Comparison of ENCODE assay signal across 8 cellular contexts in the genomic region with DNA sequence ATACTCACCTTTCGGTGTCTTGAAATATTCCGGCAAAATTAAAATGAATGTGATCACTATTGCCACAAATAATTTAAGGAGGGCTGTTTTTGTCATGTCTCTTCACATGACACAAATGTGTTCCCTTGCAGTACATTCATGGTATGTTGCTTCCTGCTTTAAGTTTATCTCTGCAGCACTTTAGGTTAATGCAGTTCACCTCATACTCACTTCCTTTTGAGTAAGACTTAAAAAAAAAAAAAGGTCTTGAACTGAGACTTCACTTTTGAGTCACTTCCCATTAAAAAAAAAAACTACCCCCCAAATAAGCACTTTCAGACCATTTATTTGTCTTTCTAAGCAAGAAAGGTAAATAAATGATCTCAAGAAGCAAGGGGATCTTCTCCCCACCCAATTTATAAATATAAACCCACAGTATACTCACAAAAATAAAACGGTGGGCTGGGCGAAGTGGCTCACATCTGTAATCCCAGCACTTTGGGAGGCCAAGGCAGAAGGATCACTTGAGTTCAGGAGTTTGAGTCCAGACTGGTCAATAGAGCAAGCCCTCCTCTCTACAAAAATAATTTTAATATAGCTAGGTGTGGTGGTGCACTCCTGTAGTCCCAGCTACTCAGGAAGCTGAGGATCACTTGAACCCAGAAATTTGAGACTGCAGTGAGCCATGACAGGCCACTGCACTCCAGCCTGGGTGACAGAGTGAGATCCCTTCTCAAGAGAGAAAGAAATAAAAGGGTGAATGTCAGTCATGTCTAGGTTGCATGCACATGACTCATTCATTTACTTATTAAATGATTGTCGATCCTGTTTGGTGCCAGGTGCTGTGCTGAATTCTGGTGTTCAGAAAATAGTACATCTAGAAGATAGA. TPM values are rescaled to one million over a fixed set of nuclear protein-coding genes. Genes with fewer than 3 reads are reported as not detected.
DNase-seq lines count a peak whose midpoint lies in the region; ATAC-seq and TF ChIP-seq lines count a peak whose summit lies in the region.

A gene with protein sequence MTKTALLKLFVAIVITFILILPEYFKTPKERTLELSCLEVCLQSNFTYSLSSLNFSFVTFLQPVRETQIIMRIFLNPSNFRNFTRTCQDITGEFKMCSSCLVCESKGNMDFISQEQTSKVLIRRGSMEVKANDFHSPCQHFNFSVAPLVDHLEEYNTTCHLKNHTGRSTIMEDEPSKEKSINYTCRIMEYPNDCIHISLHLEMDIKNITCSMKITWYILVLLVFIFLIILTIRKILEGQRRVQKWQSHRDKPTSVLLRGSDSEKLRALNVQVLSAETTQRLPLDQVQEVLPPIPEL (minus strand): TSS at position 192 of the 868 bp plus-strand sequence. CDS start 96 bp downstream, at position 96.

- H3K27me3 Mint-ChIP-seq in chondrocyte (ENCODE audit: low read depth) = no peaks in the 10 kb centered on the region

- no peaks in the 10 kb centered on the region for H3K9me2 ChIP-seq in PC-3 (replicated peaks; ENCODE audit: low read length)

- ATAC-seq in HG02970 (IDR thresholded peaks at IDR 0.05; ENCODE audit: low FRiP score, unreplicated experiment) (peak; percentile 50), PC-3 (peak; percentile 53)

- peaks cover 40% of the 10 kb centered on the region for H3K4me1 Mint-ChIP-seq in chondrocyte (ENCODE audit: low read depth)

- H3K36me3 Mint-ChIP-seq in chondrocyte (ENCODE audit: low read depth) = no peaks in the 10 kb centered on the region

- H3K27ac ChIP-seq in PC-3 (ENCODE audit: low read length) = peak within 1 kb of the TSS; percentile 100

- TSS peak; percentile 64 for BruUV-seq in PC-3 (replicated peaks; lab: Mats Ljungman, UMichigan)

- peak within 1 kb of the TSS; percentile 65 for H3K27ac Mint-ChIP-seq in chondrocyte (ENCODE audit: unreplicated experiment)

- CTCF ChIA-PET in PC-3 (lab: Charles Lee) = no interaction called here

- no peak within 1 kb of the TSS for H3K4me3 Mint-ChIP-seq in chondrocyte (ENCODE audit: unreplicated experiment)

- peak; percentile 42 for DNase-seq in activated naive CD4-positive, alpha-beta T cell treated with Interleukin-2 at 50 U/mL for 16 hours
- no peak for DNase-seq in activated naive CD4-positive, alpha-beta T cell (lab: John Stamatoyannopoulos, UW)
- DNase-seq in PC-3 (peak; percentile 83), chondrocyte (ENCODE audit: low spot score) (no peak), DMS79 treated with DMSO at 0.1 percent for 48 hours (lab: John Stamatoyannopoulos, UW) (no peak), NCI-H1694 treated with DMSO at 0.1 percent for 48 hours (lab: John Stamatoyannopoulos, UW) (no peak)
- DNase-seq in stimulated activated CD4-positive, alpha-beta T cell treated with anti-CD3 and anti-CD28 coated beads, Interleukin-15, amount 100 ng/mL, for 24 hours = peak; percentile 52

- H3K9me3 ChIP-seq in PC-3 (ENCODE audit: low read length) = no peaks in the 10 kb centered on the region

- H3K27me3 ChIP-seq in PC-3 (ENCODE audit: low read length) = no peaks in the 10 kb centered on the region

- H3K4me2 ChIP-seq in PC-3 (ENCODE audit: low read length) = peak within 1 kb of the TSS; percentile 84

- no peaks in the 10 kb centered on the region for H3F3A ChIP-seq in PC-3 (ENCODE audit: low read length, unreplicated experiment)

- peaks cover 14% of the 10 kb centered on the region for H4K20me1 ChIP-seq in PC-3 (ENCODE audit: low read length)

- TF ChIP-seq CTCF in PC-3 (conservative IDR thresholded peaks at IDR 0.05; ENCODE audit: low read depth, low read length) (no peak), chondrocyte (IDR thresholded peaks at IDR 0.05) (no peak)

- no peak within 1 kb of the TSS for H2AFZ ChIP-seq in PC-3 (ENCODE audit: low read length)

- H3K9ac ChIP-seq in PC-3 (ENCODE audit: low read length) = peak within 1 kb of the TSS; percentile 98

- POLR2A ChIA-PET in PC-3 (lab: Charles Lee; ENCODE audit: unreplicated experiment) = interaction anchor here (1.8 kb wide), 1 partner anchor 12 kb away, joined by 15 read pairs; no protein-coding TSS in a partner anchor

- no peaks in the 10 kb centered on the region for H3K9me3 Mint-ChIP-seq in chondrocyte (ENCODE audit: low read depth)

- H3K36me3 ChIP-seq in PC-3 (ENCODE audit: low read depth, low read length) = peaks cover 8% of the 10 kb centered on the region; the same call in 1 of the 2 replicates

- intact Hi-C loops in PC-3 (cut with micrococcal nuclease) = loop anchor here (1.0 to 5.0 kb wide), 3 partner anchors 11 to 150 kb away; a partner anchor contains a TSS

- peak within 1 kb of the TSS; percentile 89 for H3K4me3 ChIP-seq in PC-3 (ENCODE audit: low read length)

- peaks cover 56% of the 10 kb centered on the region for H3K79me2 ChIP-seq in PC-3 (ENCODE audit: low read length)

- peaks cover 57% of the 10 kb centered on the region for H3K4me1 ChIP-seq in PC-3 (ENCODE audit: insufficient read depth, low read length)

RNA-seq across cellular contexts. Expression of the gene that starts here (rescaled TPM):
- total RNA-seq in PC-3 (2014; rRNA removed) (32.1 and 41.5 TPM in 2 replicates), chondrocyte (0.32 to 0.36 TPM in 2 of 3 replicates, not detected in the other)

Comparison
In these comparisons a context has a peak if more than half of its experiments do, and no peak if none do; other contexts are left out.
1. RNA of the gene that starts here (total RNA-seq): 32.1 to 41.5 TPM in PC-3; 0.32 to 0.36 TPM in chondrocyte; every median in the first group is over 10 times any median in the second.
2. DNase-seq: peak in activated naive CD4-positive, alpha-beta T cell treated with Interleukin-2 at 50 U/mL for 16 hours (single experiment), PC-3 (single experiment) and stimulated activated CD4-positive, alpha-beta T cell treated with anti-CD3 and anti-CD28 coated beads, Interleukin-15, amount 100 ng/mL, for 24 hours (single experiment); none in activated naive CD4-positive, alpha-beta T cell (0 of 4), chondrocyte (single experiment), DMS79 treated with DMSO at 0.1 percent for 48 hours (single experiment) and NCI-H1694 treated with DMSO at 0.1 percent for 48 hours (single experiment).